In genomic region chr1:13642306-13643004, GRCh38 we compare ENCODE assay signal across 23 cellular contexts. TPM values are rescaled to one million over a fixed set of nuclear protein-coding genes. Genes with fewer than 3 reads are reported as not detected.
DNase-seq lines count a peak whose midpoint lies in the region; ATAC-seq and TF ChIP-seq lines count a peak whose summit lies in the region.
"Had no signal": no experiment of that assay in that cellular context is flagged by ENCODE, and none has a peak within 500 bp of the region (broad histone marks: within the 10 kb centered on the region; RNA-seq: fewer than 3 reads in every experiment).

No MANE protein-coding gene starts in this region.

- H3F3A ChIP-seq in MM.1S (ENCODE audit: insufficient read depth, low read length), result no peaks in the 10 kb centered on the region
- H3F3A ChIP-seq in SU-DHL-6 (ENCODE audit: insufficient read depth), result no peaks in the 10 kb centered on the region

- DNase-seq in MM.1S, result peak; percentile 32
- DNase-seq in left lung, result no peak
- DNase-seq in left colon, result no peak
- DNase-seq in GDM1 (lab: John Stamatoyannopoulos, UW), result no peak
- DNase-seq in LoVo (ENCODE audit: low spot score), result no peak
- DNase-seq: activated CD8-positive, alpha-beta T cell treated with anti-CD3 and anti-CD28 coated beads for 36 hours; activated naive CD4-positive, alpha-beta T cell treated with anti-CD3 and anti-CD28 coated beads, Interleukin-2, amount 50 U/mL, for 16 hours; activated T-cell treated with anti-CD3 and anti-CD28 coated beads, Interleukin-2, amount 50 U/mL, for 24 hours; CD4-positive, alpha-beta memory T cell; DMS79; GOT3; kidney; NCI-H1436 treated with DMSO at 0.1 percent for 48 hours; NCI-H226; stimulated activated naive CD4-positive, alpha-beta T cell treated with Interleukin-2 at 50 U/mL for 16 hours; T-helper 1 cell; trophoblast cell had no signal

- H3K27me3 ChIP-seq in BLaER1 (no peaks in the 10 kb centered on the region), MM.1S (replicated peaks; ENCODE audit: insufficient read depth, low read length) (no peaks in the 10 kb centered on the region), SU-DHL-6 (ENCODE audit: low read length) (no peaks in the 10 kb centered on the region), left lung (no peaks in the 10 kb centered on the region)
- H3K27me3 ChIP-seq: ascending aorta had no signal

- H3K9me3 ChIP-seq in BLaER1 (peaks cover 30% of the 10 kb centered on the region), MM.1S (replicated peaks; ENCODE audit: insufficient read depth, low read length) (no peaks in the 10 kb centered on the region), SU-DHL-6 (ENCODE audit: insufficient read depth, low read length) (peaks cover 6% of the 10 kb centered on the region; the same call in 1 of the 2 replicates), left lung (peaks cover 0 to 9% of the 10 kb centered on the region in 2 donors)
- H3K9me3 ChIP-seq: neutrophil had no signal

- H3K9ac ChIP-seq in BLaER1 (no peak overlapping the region), MM.1S (ENCODE audit: low read length) (no peak overlapping the region), SU-DHL-6 (ENCODE audit: low read length) (peak overlapping the region; percentile 25; the same call in 1 of the 2 replicates)

- H3K4me1 ChIP-seq in BLaER1 (peaks cover 28% of the 10 kb centered on the region), MM.1S (ENCODE audit: low read length) (0 out of 2 replicates have a peak, but pooled peaks cover 11% of the 10 kb centered on the region), left lung (no peaks in the 10 kb centered on the region)
- H3K4me1 ChIP-seq: ascending aorta had no signal

- intact Hi-C loops in left lung (cut with DNase I), result no loop called here
- intact Hi-C loops in left colon (cut with DNase I, micrococcal nuclease), result no loop called here

- H3K36me3 ChIP-seq in BLaER1 (no peaks in the 10 kb centered on the region), MM.1S (replicated peaks; ENCODE audit: insufficient read depth, low read length) (no peaks in the 10 kb centered on the region), SU-DHL-6 (ENCODE audit: low read length) (no peaks in the 10 kb centered on the region), left lung (no peaks in the 10 kb centered on the region)
- H3K36me3 ChIP-seq: ascending aorta, neutrophil had no signal

- H3K79me2 ChIP-seq in MM.1S (ENCODE audit: low read length) (no peaks in the 10 kb centered on the region), SU-DHL-6 (ENCODE audit: insufficient read depth, low read length) (no peaks in the 10 kb centered on the region)

- ATAC-seq in left lung (peak; percentile 27), left colon (no peak), HG02623 (IDR thresholded peaks at IDR 0.05; ENCODE audit: unreplicated experiment) (no peak)
- ATAC-seq: activated CD8-positive, alpha-beta T cell treated with anti-CD3 and anti-CD28 coated beads for 36 hours had no signal

- TF ChIP-seq CTCF in MM.1S (IDR thresholded peaks at IDR 0.05; ENCODE audit: low read length) (no peak), SU-DHL-6 (IDR thresholded peaks at IDR 0.05; ENCODE audit: insufficient read depth, low read length, poor library complexity, severe bottlenecking) (no peak), left lung (IDR thresholded peaks at IDR 0.05) (no peak)

- peak overlapping the region; percentile 49 for H3K4me2 ChIP-seq in BLaER1
- no peak overlapping the region for H3K4me2 ChIP-seq in MM.1S (ENCODE audit: low read depth, low read length)
- peak overlapping the region; percentile 46 for H3K4me2 ChIP-seq in SU-DHL-6 (ENCODE audit: low read depth, low read length, poor library complexity, severe bottlenecking)

- H4K20me1 ChIP-seq in BLaER1, result no peaks in the 10 kb centered on the region
- H4K20me1 ChIP-seq in MM.1S (ENCODE audit: insufficient read depth, low read length), result no peaks in the 10 kb centered on the region
- H4K20me1 ChIP-seq in SU-DHL-6 (ENCODE audit: low read depth, low read length), result no peaks in the 10 kb centered on the region

- H3K9me2 ChIP-seq in MM.1S (replicated peaks; ENCODE audit: insufficient read depth, low read length) (no peaks in the 10 kb centered on the region), SU-DHL-6 (replicated peaks; ENCODE audit: insufficient read depth, low read length) (no peaks in the 10 kb centered on the region)

- no peak overlapping the region for H2AFZ ChIP-seq in MM.1S (ENCODE audit: low read length)
- H2AFZ ChIP-seq in SU-DHL-6 (ENCODE audit: low read depth, low read length, severe bottlenecking), result no peak overlapping the region

- H3K27ac ChIP-seq in BLaER1 (0 out of 2 replicates have a peak overlapping the region, but pooled peaks have one; percentile 42), MM.1S (ENCODE audit: low read length) (peak overlapping the region; percentile 26; the same call in 1 of the 2 replicates), SU-DHL-6 (ENCODE audit: low read depth, low read length) (peak overlapping the region; percentile 56), left lung (no peak overlapping the region)
- H3K27ac ChIP-seq: ascending aorta, neutrophil, VCaP had no signal

- H3K4me3 ChIP-seq in BLaER1 (no peak overlapping the region), MM.1S (ENCODE audit: low read length) (no peak overlapping the region), SU-DHL-6 (ENCODE audit: insufficient read depth, low read length, poor library complexity, severe bottlenecking) (peak overlapping the region; percentile 17), left lung (no peak overlapping the region)
- H3K4me3 ChIP-seq: ascending aorta had no signal

RNA-seq across cellular contexts. Expression of gene PRDM2, which starts 57.5 kb away (rescaled TPM):
- 10 to 100 TPM; 39.6 to 42.7 TPM for total RNA-seq in left lung
- 10 to 100 TPM; 33.3 to 33.8 TPM for total RNA-seq in left colon

RNA-seq across cellular contexts. Expression of gene PDPN, which starts 58.8 kb away (rescaled TPM):
- total RNA-seq in left lung (10 to 100 TPM; 23.6 to 37.5 TPM), left colon (1 to 10 TPM; 4.1 to 4.2 TPM)
- total RNA-seq: activated CD8-positive, alpha-beta T cell treated with anti-CD3 and anti-CD28 coated beads for 36 hours; CD4-positive, alpha-beta memory T cell had no signal

Comparison
In these comparisons a context has a peak if more than half of its experiments do, and no peak if none do; other contexts are left out.
1. H3K27ac ChIP-seq: peak in BLaER1 (single experiment), MM.1S (single experiment) and SU-DHL-6 (single experiment); none in left lung (0 of 2).
2. RNA of gene PDPN, which starts 58.8 kb away (total RNA-seq): 23.6 to 37.5 TPM in left lung; 4.1 to 4.2 TPM in left colon; every median in the first group is over 4 times any median in the second.